In genomic region chr6:84095156-84095555, GRCh38 we compare ENCODE assay signal across 22 cellular contexts.
"Had no signal": no experiment of that assay in that cellular context is flagged by ENCODE, and none has a peak within 500 bp of the region (broad histone marks: within the 10 kb centered on the region; RNA-seq: fewer than 3 reads in every experiment).

No MANE protein-coding gene starts in this region.

- DNase-seq: activated CD4-positive, alpha-beta memory T cell treated with anti-CD3 and anti-CD28 coated beads, Interleukin-2, amount 10 ng/mL, durations not matched to agents 7 days and 5 days; activated CD4-positive, alpha-beta T cell treated with anti-CD3 and anti-CD28 coated beads for 36 hours; activated CD4-positive, alpha-beta T cell treated with anti-CD3 and anti-CD28 coated beads, Interleukin-2, amount 50 U/mL, for 1 hour; activated gamma-delta T cell treated with Interleukin-2 at 50 U/mL for 16 hours; activated naive CD4-positive, alpha-beta T cell treated with anti-CD3 and anti-CD28 coated beads, Interleukin-2, amount 10 ng/mL, durations not matched to agents 7 days and 5 days; activated naive CD8-positive, alpha-beta T cell treated with anti-CD3 and anti-CD28 coated beads for 36 hours; activated T-cell treated with anti-CD3 and anti-CD28 coated beads, Interleukin-2, amount 50 U/mL, for 72 hours; brain microvascular endothelial cell; MM.1S; NCI-H1105 treated with DMSO at 0.1 percent for 48 hours; NCI-H1694; NCI-H2029; NCI-H446 treated with DMSO at 0.1 percent for 48 hours; NCI-H524 treated with DMSO at 0.1 percent for 48 hours; NCI-H774; NK-92 treated with Interleukin-12 subunit alpha and Interleukin-12 subunit beta, amount 100 ng/mL, for 24 hours; OCI-M1; RPMI8226; T-cell; T-helper 2 cell; T1000; WERI-Rb-1 had no signal
